Comparison of ENCODE assay signal across 1 cellular context in the genomic region with DNA sequence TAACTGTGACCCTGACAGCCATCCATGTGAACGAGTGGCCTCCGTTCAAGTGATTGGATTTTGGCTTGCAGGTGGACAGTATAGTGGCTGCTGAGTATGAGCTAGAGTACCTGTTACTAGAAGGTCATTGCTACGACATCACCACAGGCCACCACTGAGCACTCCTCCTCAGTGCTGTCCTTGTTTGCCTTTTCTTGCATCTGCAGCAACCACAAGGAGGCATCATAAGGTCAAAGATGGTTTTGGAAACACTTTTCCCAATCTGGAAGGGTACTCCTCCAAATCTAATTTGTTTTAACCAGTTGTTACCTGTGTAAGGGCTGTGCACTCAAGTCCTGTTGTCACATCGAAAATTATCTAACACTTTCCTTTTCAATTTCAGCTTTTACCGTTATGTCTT.
TF ChIP-seq lines count a peak whose summit lies in the region.

No MANE protein-coding gene starts in this region.

TF ChIP-seq in WTC11, 78 proteins besides CTCF, POLR2A, EP300 and RAD21 (continued from another document):
- TF ChIP-seq, protein P1, sequence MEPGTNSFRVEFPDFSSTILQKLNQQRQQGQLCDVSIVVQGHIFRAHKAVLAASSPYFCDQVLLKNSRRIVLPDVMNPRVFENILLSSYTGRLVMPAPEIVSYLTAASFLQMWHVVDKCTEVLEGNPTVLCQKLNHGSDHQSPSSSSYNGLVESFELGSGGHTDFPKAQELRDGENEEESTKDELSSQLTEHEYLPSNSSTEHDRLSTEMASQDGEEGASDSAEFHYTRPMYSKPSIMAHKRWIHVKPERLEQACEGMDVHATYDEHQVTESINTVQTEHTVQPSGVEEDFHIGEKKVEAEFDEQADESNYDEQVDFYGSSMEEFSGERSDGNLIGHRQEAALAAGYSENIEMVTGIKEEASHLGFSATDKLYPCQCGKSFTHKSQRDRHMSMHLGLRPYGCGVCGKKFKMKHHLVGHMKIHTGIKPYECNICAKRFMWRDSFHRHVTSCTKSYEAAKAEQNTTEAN (CRISPR knock-in tag; IDR thresholded peaks at IDR 0.05): no peak
- no peak for TF ChIP-seq GRHL2 (CRISPR knock-in tag; IDR thresholded peaks at IDR 0.05; ENCODE audit: insufficient replicate concordance, severe bottlenecking)
- TF ChIP-seq, protein P2, sequence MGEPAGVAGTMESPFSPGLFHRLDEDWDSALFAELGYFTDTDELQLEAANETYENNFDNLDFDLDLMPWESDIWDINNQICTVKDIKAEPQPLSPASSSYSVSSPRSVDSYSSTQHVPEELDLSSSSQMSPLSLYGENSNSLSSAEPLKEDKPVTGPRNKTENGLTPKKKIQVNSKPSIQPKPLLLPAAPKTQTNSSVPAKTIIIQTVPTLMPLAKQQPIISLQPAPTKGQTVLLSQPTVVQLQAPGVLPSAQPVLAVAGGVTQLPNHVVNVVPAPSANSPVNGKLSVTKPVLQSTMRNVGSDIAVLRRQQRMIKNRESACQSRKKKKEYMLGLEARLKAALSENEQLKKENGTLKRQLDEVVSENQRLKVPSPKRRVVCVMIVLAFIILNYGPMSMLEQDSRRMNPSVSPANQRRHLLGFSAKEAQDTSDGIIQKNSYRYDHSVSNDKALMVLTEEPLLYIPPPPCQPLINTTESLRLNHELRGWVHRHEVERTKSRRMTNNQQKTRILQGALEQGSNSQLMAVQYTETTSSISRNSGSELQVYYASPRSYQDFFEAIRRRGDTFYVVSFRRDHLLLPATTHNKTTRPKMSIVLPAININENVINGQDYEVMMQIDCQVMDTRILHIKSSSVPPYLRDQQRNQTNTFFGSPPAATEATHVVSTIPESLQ (CRISPR knock-in tag; IDR thresholded peaks at IDR 0.05): no peak
